In genomic region chr3:189710620-189711388, GRCh38 we compare ENCODE assay signal across 8 cellular contexts.
DNase-seq lines count a peak whose midpoint lies in the region; ATAC-seq and TF ChIP-seq lines count a peak whose summit lies in the region.

No MANE protein-coding gene starts in this region.

- no peak overlapping the region for H3K4me3 Mint-ChIP-seq in CD8-positive, alpha-beta memory T cell

- no peak for TF ChIP-seq CTCF in colonic mucosa (IDR thresholded peaks at IDR 0.05)
- no peak for TF ChIP-seq CTCF in osteoblast (IDR thresholded peaks at IDR 0.05; ENCODE audit: extremely low read depth, low read depth, low read length)
- TF ChIP-seq CTCF in suprapubic skin (IDR thresholded peaks at IDR 0.05), result no peak

- H3K36me3 Mint-ChIP-seq in CD8-positive, alpha-beta memory T cell, result no peaks in the 10 kb centered on the region

- intact Hi-C loops in colonic mucosa (cut with DNase I), result no loop called here

- POLR2A ChIA-PET in CD8-positive, alpha-beta memory T cell (lab: Charles Lee), result no interaction called here

- no peak for TF ChIP-seq EP300 in suprapubic skin (IDR thresholded peaks at IDR 0.05)

- no peaks in the 10 kb centered on the region for H4K20me1 ChIP-seq in osteoblast (ENCODE audit: insufficient read depth, low read length)

- no peaks in the 10 kb centered on the region for H3K4me1 ChIP-seq in colonic mucosa
- H3K4me1 ChIP-seq in osteoblast (ENCODE audit: insufficient read depth, low read length), result peaks cover 31% of the 10 kb centered on the region
- peaks cover 11% of the 10 kb centered on the region for H3K4me1 ChIP-seq in suprapubic skin
- H3K4me1 ChIP-seq in CD8-positive, alpha-beta memory T cell (ENCODE audit: insufficient read depth, low read length), result no peaks in the 10 kb centered on the region

- H3K27ac ChIP-seq in colonic mucosa (no peak overlapping the region), osteoblast (ENCODE audit: low read depth, low read length) (peak overlapping the region; percentile 62), suprapubic skin (no peak overlapping the region)
- no peak overlapping the region for H3K27ac ChIP-seq in CD8-positive, alpha-beta memory T cell (ENCODE audit: low read depth, low read length)

- no peaks in the 10 kb centered on the region for H3K9me3 Mint-ChIP-seq in CD8-positive, alpha-beta memory T cell

- no peak overlapping the region for H3K27ac Mint-ChIP-seq in CD8-positive, alpha-beta memory T cell

- ATAC-seq in GM19023 (IDR thresholded peaks at IDR 0.05; ENCODE audit: unreplicated experiment), result peak; percentile 58
- ATAC-seq in GM18861 (IDR thresholded peaks at IDR 0.05; ENCODE audit: unreplicated experiment), result no peak

- peaks cover 5 to 14% (median 13%) of the 10 kb centered on the region in 3 donors for H3K4me1 Mint-ChIP-seq in CD8-positive, alpha-beta memory T cell

- H3K79me2 ChIP-seq in osteoblast (ENCODE audit: insufficient read depth, low read length), result no peaks in the 10 kb centered on the region

- no peaks in the 10 kb centered on the region for H3K27me3 ChIP-seq in colonic mucosa
- no peaks in the 10 kb centered on the region for H3K27me3 ChIP-seq in osteoblast (ENCODE audit: insufficient read depth, low read length)
- H3K27me3 ChIP-seq in suprapubic skin, result no peaks in the 10 kb centered on the region
- no peaks in the 10 kb centered on the region for H3K27me3 ChIP-seq in CD8-positive, alpha-beta memory T cell (ENCODE audit: insufficient read depth, low read length, poor library complexity, severe bottlenecking)

- no peak overlapping the region for H3K9ac ChIP-seq in colonic mucosa (ENCODE audit: low read depth in 2 of 2, low read length in 2 of 2)

- CTCF ChIA-PET in CD8-positive, alpha-beta memory T cell (lab: Charles Lee), result no interaction called here

- H2AFZ ChIP-seq in osteoblast (ENCODE audit: low read length), result peak overlapping the region; percentile 70

- no peaks in the 10 kb centered on the region for H3K27me3 Mint-ChIP-seq in CD8-positive, alpha-beta memory T cell

- peak overlapping the region; percentile 18 for H3K4me2 ChIP-seq in osteoblast (ENCODE audit: insufficient read depth, low read length)

- no peaks in the 10 kb centered on the region for H3K36me3 ChIP-seq in colonic mucosa
- no peaks in the 10 kb centered on the region for H3K36me3 ChIP-seq in osteoblast (ENCODE audit: insufficient read depth, low read length)
- H3K36me3 ChIP-seq in suprapubic skin, result no peaks in the 10 kb centered on the region
- H3K36me3 ChIP-seq in CD8-positive, alpha-beta memory T cell (ENCODE audit: insufficient read depth, low read length), result no peaks in the 10 kb centered on the region

- no peak for TF ChIP-seq POLR2A in suprapubic skin (IDR thresholded peaks at IDR 0.05)

- H3K9me3 ChIP-seq in colonic mucosa (no peaks in the 10 kb centered on the region), osteoblast (ENCODE audit: low read depth, low read length) (no peaks in the 10 kb centered on the region), suprapubic skin (no peaks in the 10 kb centered on the region)
- H3K9me3 ChIP-seq in CD8-positive, alpha-beta memory T cell (ENCODE audit: low read length), result no peaks in the 10 kb centered on the region

- H3K4me3 ChIP-seq in colonic mucosa, result no peak overlapping the region
- no peak overlapping the region for H3K4me3 ChIP-seq in osteoblast (ENCODE audit: insufficient read depth, low read length)
- H3K4me3 ChIP-seq in suprapubic skin, result no peak overlapping the region
- no peak overlapping the region for H3K4me3 ChIP-seq in CD8-positive, alpha-beta memory T cell (ENCODE audit: low read length)

- DNase-seq in HPDE6-E6E7 (ENCODE audit: extremely low spot score) (peak; percentile 52), colonic mucosa (peak; percentile 18), osteoblast (ENCODE audit: insufficient read length, low spot score, missing footprints) (peak; percentile 85), suprapubic skin (ENCODE audit: low spot score in 2 of 2) (no peak), Kasumi-1 (lab: John Stamatoyannopoulos, UW) (no peak)
- no peak for DNase-seq in CD8-positive, alpha-beta memory T cell

Comparison
In these comparisons a context has a peak if more than half of its experiments do, and no peak if none do; other contexts are left out.
1. DNase-seq: peak in HPDE6-E6E7 (single experiment), colonic mucosa (single experiment) and osteoblast (single experiment); none in suprapubic skin (0 of 2), Kasumi-1 (0 of 2) and CD8-positive, alpha-beta memory T cell (0 of 5).